Comparison of ENCODE assay signal across 9 cellular contexts in genomic region chr18:63317556-63317946, GRCh38. TPM values are rescaled to one million over a fixed set of nuclear protein-coding genes. Genes with fewer than 3 reads are reported as not detected.
DNase-seq lines count a peak whose midpoint lies in the region; ATAC-seq lines count a peak whose summit lies in the region.
"Had no signal": no experiment of that assay in that cellular context is flagged by ENCODE, and none has a peak within 500 bp of the region (broad histone marks: within the 10 kb centered on the region; RNA-seq: fewer than 3 reads in every experiment).

No MANE protein-coding gene starts in this region.

- H3K36me3 Mint-ChIP-seq in T-helper 2 cell treated with Interferon-gamma antibody and Interleukin-4, amounts not matched to agents 5 μg/mL and 100 μg/mL, for 36 hours (ENCODE audit: low read depth): peaks cover 54% of the 10 kb centered on the region
- H3K36me3 Mint-ChIP-seq in activated CD4-positive, alpha-beta memory T cell treated with anti-CD3 and anti-CD28 coated beads, Interleukin-2, amount 10 ng/mL, durations not matched to agents 7 days and 5 days (ENCODE audit: low read depth): peaks cover 65% of the 10 kb centered on the region

- ATAC-seq in GM18519 (IDR thresholded peaks at IDR 0.05; ENCODE audit: low FRiP score, unreplicated experiment): no peak

- POLR2A ChIA-PET in activated CD4-positive, alpha-beta memory T cell treated with anti-CD3 and anti-CD28 coated beads, Interleukin-2, amount 10 ng/mL, durations not matched to agents 7 days and 5 days (lab: Charles Lee): interaction anchor here (0.9 to 4.2 kb wide), 31 partner anchors 15 to 292 kb away, joined by 3 to 112 read pairs (median 8); partner anchors contain the start of gene VPS4B

- CTCF ChIA-PET in activated CD4-positive, alpha-beta memory T cell treated with anti-CD3 and anti-CD28 coated beads, Interleukin-2, amount 10 ng/mL, durations not matched to agents 7 days and 5 days (lab: Charles Lee): interaction anchor here (0.7 to 3.7 kb wide), 49 partner anchors 8 to 1130 kb away, joined by 3 to 58 read pairs (median 7); partner anchors contain the start of gene VPS4B

- no peaks in the 10 kb centered on the region for H3K27me3 ChIP-seq in layer of hippocampus (ENCODE audit: control insufficient read depth, insufficient read depth, low read length)

- no peak for DNase-seq in T-helper 2 cell treated with Interferon-gamma antibody and Interleukin-4, amounts not matched to agents 5 μg/mL and 100 μg/mL, for 36 hours (ENCODE audit: low spot score)
- DNase-seq in T-helper 2 cell (no peak), substantia nigra (lab: John Stamatoyannopoulos, UW) (peak in 1 of 49 donors; percentile 51), glomerular visceral epithelial cell (ENCODE audit: extremely low spot score) (no peak), HuH-7 (ENCODE audit: low spot score) (no peak)
- no peak for DNase-seq in activated CD4-positive, alpha-beta memory T cell treated with anti-CD3 and anti-CD28 coated beads, Interleukin-2, amount 10 ng/mL, durations not matched to agents 7 days and 5 days
- DNase-seq: NCI-H524 treated with DMSO at 0.1 percent for 48 hours had no signal

- H3K27me3 Mint-ChIP-seq in T-helper 2 cell treated with Interferon-gamma antibody and Interleukin-4, amounts not matched to agents 5 μg/mL and 100 μg/mL, for 36 hours (ENCODE audit: low read depth): no peaks in the 10 kb centered on the region
- no peaks in the 10 kb centered on the region for H3K27me3 Mint-ChIP-seq in activated CD4-positive, alpha-beta memory T cell treated with anti-CD3 and anti-CD28 coated beads, Interleukin-2, amount 10 ng/mL, durations not matched to agents 7 days and 5 days

- peak overlapping the region; percentile 93 for H3K4me3 Mint-ChIP-seq in T-helper 2 cell treated with Interferon-gamma antibody and Interleukin-4, amounts not matched to agents 5 μg/mL and 100 μg/mL, for 36 hours
- peak overlapping the region; percentile 92 for H3K4me3 Mint-ChIP-seq in activated CD4-positive, alpha-beta memory T cell treated with anti-CD3 and anti-CD28 coated beads, Interleukin-2, amount 10 ng/mL, durations not matched to agents 7 days and 5 days

- H3K9me3 Mint-ChIP-seq in T-helper 2 cell treated with Interferon-gamma antibody and Interleukin-4, amounts not matched to agents 5 μg/mL and 100 μg/mL, for 36 hours: no peaks in the 10 kb centered on the region
- no peaks in the 10 kb centered on the region for H3K9me3 Mint-ChIP-seq in activated CD4-positive, alpha-beta memory T cell treated with anti-CD3 and anti-CD28 coated beads, Interleukin-2, amount 10 ng/mL, durations not matched to agents 7 days and 5 days

- H3K27ac Mint-ChIP-seq in T-helper 2 cell treated with Interferon-gamma antibody and Interleukin-4, amounts not matched to agents 5 μg/mL and 100 μg/mL, for 36 hours: peak overlapping the region; percentile 87
- H3K27ac Mint-ChIP-seq in activated CD4-positive, alpha-beta memory T cell treated with anti-CD3 and anti-CD28 coated beads, Interleukin-2, amount 10 ng/mL, durations not matched to agents 7 days and 5 days: peak overlapping the region; percentile 89

- H3K4me1 Mint-ChIP-seq in T-helper 2 cell treated with Interferon-gamma antibody and Interleukin-4, amounts not matched to agents 5 μg/mL and 100 μg/mL, for 36 hours (ENCODE audit: low read depth): peaks cover 39% of the 10 kb centered on the region
- H3K4me1 Mint-ChIP-seq in activated CD4-positive, alpha-beta memory T cell treated with anti-CD3 and anti-CD28 coated beads, Interleukin-2, amount 10 ng/mL, durations not matched to agents 7 days and 5 days: peaks cover 46% of the 10 kb centered on the region

- H3K27ac ChIP-seq in layer of hippocampus (ENCODE audit: low read depth, low read length) (peak overlapping the region; percentile 43), substantia nigra (ENCODE audit: low read depth, low read length, poor library complexity, severe bottlenecking) (peak overlapping the region; percentile 66)

RNA-seq across cellular contexts. Expression of gene BCL2, which starts 2.0 kb away (rescaled TPM):
- 100 to 1,000 TPM; 102 to 109 TPM for total RNA-seq in activated CD4-positive, alpha-beta memory T cell treated with anti-CD3 and anti-CD28 coated beads, Interleukin-2, amount 10 ng/mL, durations not matched to agents 7 days and 5 days

RNA-seq across cellular contexts. Expression of gene KDSR, which starts 49.5 kb away (rescaled TPM):
- 10 to 100 TPM; 60.9 to 66.4 TPM for total RNA-seq in activated CD4-positive, alpha-beta memory T cell treated with anti-CD3 and anti-CD28 coated beads, Interleukin-2, amount 10 ng/mL, durations not matched to agents 7 days and 5 days
